Comparison of ENCODE assay signal across 1 cellular context in the genomic region with DNA sequence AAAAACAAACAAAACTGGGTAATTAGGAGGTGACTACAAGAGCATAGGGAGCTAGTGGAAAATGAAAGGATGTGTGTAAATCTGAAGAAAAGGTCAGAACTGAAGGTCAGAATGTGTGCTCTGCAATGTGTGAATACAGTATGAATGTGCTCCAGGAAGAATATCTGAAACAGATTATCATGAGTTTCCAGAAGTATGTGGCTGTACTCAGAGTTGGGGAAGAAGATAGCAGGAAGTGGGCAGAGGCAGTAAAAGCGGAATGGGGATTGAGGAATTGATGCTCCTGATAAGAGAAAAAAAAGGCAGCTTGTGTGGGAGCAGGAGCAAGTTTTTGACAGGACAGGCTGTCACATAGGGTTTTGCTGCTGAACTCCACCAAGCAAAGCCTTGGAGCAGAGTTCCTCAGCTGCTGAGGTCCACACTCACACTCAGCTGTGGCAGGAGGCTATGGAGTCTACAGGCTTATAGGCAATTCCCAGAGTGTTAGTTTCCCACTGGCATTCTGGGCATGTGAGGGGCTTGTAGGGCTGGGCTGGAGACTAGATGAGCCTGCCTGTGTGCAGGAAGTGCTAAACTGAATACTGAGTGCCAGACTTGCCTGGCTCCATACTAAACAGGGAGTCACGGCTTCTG.
TF ChIP-seq lines count a peak whose summit lies in the region.

No MANE protein-coding gene starts in this region.

TF ChIP-seq in K562, 482 proteins besides CTCF, POLR2A, EP300 and RAD21 (continued from another document and continues in another):
- TF ChIP-seq, protein P1, sequence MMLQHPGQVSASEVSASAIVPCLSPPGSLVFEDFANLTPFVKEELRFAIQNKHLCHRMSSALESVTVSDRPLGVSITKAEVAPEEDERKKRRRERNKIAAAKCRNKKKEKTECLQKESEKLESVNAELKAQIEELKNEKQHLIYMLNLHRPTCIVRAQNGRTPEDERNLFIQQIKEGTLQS (IDR thresholded peaks at IDR 0.05) = no peak
- TF ChIP-seq, protein P1 (CRISPR knock-in tag; conservative IDR thresholded peaks at IDR 0.05) = no peak
- TF ChIP-seq ELF1 (tag; IDR thresholded peaks at IDR 0.05) (no peak), ZNF551 (CRISPR knock-in tag; IDR thresholded peaks at IDR 0.05) (no peak), SOX6 (IDR thresholded peaks at IDR 0.05) (peak; percentile 26; the same call in 1 of the 2 replicates), TAL1 (IDR thresholded peaks at IDR 0.05) (peak; percentile 43; the same call in 1 of the 2 replicates), ZKSCAN1 (IDR thresholded peaks at IDR 0.05; ENCODE audit: low read depth, low read length) (no peak), GABPA (tag; conservative IDR thresholded peaks at IDR 0.05; ENCODE audit: low read depth) (peak; percentile 40), ZFP30 (CRISPR knock-in tag; IDR thresholded peaks at IDR 0.05; ENCODE audit: borderline replicate concordance) (no peak), MYNN (IDR thresholded peaks at IDR 0.05) (peak; percentile 28; the same call in 1 of the 2 replicates), MYNN (CRISPR knock-in tag; IDR thresholded peaks at IDR 0.05) (no peak), ZNF764 (CRISPR knock-in tag; IDR thresholded peaks at IDR 0.05; ENCODE audit: low read depth) (0 out of 2 replicates have a peak, but pooled peaks have one; percentile 23), TBL1XR1 (IDR thresholded peaks at IDR 0.05; ENCODE audit: low read length in 2 of 2) (no peak), ZNF133 (CRISPR knock-in tag; IDR thresholded peaks at IDR 0.05) (no peak), ZNF347 (CRISPR knock-in tag; IDR thresholded peaks at IDR 0.05; ENCODE audit: low read depth) (no peak), POLR2H (tag; IDR thresholded peaks at IDR 0.05; ENCODE audit: low read depth) (peak; percentile 41; the same call in 1 of the 2 replicates), POLR2AphosphoS5 (IDR thresholded peaks at IDR 0.05; ENCODE audit: control insufficient read depth, insufficient read depth, low read depth, low read length) (no peak), KLF1 (tag; IDR thresholded peaks at IDR 0.05) (no peak), DIDO1 (tag; IDR thresholded peaks at IDR 0.05; ENCODE audit: low read depth) (0 out of 2 replicates have a peak, but pooled peaks have one; percentile 12), ZNF24 (IDR thresholded peaks at IDR 0.05) (no peak), IFI16 (CRISPR knock-in tag; IDR thresholded peaks at IDR 0.05) (no peak), SMARCC2 (IDR thresholded peaks at IDR 0.05; ENCODE audit: low read depth) (no peak), TCF3 (CRISPR knock-in tag; IDR thresholded peaks at IDR 0.05) (peak; percentile 53), RCOR1 (IDR thresholded peaks at IDR 0.05; ENCODE audit: borderline replicate concordance in 1 of 2, low read depth in 2 of 2, low read length in 2 of 2) (peak in 1 of 2 experiments; percentile 85; a peak in 1 of 4 replicates), LEF1 (IDR thresholded peaks at IDR 0.05) (no peak), ESRRA (IDR thresholded peaks at IDR 0.05; ENCODE audit: borderline replicate concordance, low read depth) (peak; percentile 90)
- TF ChIP-seq, protein P2, sequence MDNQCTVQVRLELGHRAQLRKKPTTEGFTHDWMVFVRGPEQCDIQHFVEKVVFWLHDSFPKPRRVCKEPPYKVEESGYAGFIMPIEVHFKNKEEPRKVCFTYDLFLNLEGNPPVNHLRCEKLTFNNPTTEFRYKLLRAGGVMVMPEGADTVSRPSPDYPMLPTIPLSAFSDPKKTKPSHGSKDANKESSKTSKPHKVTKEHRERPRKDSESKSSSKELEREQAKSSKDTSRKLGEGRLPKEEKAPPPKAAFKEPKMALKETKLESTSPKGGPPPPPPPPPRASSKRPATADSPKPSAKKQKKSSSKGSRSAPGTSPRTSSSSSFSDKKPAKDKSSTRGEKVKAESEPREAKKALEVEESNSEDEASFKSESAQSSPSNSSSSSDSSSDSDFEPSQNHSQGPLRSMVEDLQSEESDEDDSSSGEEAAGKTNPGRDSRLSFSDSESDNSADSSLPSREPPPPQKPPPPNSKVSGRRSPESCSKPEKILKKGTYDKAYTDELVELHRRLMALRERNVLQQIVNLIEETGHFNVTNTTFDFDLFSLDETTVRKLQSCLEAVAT (IDR thresholded peaks at IDR 0.05) = no peak
- TF ChIP-seq, protein P3, sequence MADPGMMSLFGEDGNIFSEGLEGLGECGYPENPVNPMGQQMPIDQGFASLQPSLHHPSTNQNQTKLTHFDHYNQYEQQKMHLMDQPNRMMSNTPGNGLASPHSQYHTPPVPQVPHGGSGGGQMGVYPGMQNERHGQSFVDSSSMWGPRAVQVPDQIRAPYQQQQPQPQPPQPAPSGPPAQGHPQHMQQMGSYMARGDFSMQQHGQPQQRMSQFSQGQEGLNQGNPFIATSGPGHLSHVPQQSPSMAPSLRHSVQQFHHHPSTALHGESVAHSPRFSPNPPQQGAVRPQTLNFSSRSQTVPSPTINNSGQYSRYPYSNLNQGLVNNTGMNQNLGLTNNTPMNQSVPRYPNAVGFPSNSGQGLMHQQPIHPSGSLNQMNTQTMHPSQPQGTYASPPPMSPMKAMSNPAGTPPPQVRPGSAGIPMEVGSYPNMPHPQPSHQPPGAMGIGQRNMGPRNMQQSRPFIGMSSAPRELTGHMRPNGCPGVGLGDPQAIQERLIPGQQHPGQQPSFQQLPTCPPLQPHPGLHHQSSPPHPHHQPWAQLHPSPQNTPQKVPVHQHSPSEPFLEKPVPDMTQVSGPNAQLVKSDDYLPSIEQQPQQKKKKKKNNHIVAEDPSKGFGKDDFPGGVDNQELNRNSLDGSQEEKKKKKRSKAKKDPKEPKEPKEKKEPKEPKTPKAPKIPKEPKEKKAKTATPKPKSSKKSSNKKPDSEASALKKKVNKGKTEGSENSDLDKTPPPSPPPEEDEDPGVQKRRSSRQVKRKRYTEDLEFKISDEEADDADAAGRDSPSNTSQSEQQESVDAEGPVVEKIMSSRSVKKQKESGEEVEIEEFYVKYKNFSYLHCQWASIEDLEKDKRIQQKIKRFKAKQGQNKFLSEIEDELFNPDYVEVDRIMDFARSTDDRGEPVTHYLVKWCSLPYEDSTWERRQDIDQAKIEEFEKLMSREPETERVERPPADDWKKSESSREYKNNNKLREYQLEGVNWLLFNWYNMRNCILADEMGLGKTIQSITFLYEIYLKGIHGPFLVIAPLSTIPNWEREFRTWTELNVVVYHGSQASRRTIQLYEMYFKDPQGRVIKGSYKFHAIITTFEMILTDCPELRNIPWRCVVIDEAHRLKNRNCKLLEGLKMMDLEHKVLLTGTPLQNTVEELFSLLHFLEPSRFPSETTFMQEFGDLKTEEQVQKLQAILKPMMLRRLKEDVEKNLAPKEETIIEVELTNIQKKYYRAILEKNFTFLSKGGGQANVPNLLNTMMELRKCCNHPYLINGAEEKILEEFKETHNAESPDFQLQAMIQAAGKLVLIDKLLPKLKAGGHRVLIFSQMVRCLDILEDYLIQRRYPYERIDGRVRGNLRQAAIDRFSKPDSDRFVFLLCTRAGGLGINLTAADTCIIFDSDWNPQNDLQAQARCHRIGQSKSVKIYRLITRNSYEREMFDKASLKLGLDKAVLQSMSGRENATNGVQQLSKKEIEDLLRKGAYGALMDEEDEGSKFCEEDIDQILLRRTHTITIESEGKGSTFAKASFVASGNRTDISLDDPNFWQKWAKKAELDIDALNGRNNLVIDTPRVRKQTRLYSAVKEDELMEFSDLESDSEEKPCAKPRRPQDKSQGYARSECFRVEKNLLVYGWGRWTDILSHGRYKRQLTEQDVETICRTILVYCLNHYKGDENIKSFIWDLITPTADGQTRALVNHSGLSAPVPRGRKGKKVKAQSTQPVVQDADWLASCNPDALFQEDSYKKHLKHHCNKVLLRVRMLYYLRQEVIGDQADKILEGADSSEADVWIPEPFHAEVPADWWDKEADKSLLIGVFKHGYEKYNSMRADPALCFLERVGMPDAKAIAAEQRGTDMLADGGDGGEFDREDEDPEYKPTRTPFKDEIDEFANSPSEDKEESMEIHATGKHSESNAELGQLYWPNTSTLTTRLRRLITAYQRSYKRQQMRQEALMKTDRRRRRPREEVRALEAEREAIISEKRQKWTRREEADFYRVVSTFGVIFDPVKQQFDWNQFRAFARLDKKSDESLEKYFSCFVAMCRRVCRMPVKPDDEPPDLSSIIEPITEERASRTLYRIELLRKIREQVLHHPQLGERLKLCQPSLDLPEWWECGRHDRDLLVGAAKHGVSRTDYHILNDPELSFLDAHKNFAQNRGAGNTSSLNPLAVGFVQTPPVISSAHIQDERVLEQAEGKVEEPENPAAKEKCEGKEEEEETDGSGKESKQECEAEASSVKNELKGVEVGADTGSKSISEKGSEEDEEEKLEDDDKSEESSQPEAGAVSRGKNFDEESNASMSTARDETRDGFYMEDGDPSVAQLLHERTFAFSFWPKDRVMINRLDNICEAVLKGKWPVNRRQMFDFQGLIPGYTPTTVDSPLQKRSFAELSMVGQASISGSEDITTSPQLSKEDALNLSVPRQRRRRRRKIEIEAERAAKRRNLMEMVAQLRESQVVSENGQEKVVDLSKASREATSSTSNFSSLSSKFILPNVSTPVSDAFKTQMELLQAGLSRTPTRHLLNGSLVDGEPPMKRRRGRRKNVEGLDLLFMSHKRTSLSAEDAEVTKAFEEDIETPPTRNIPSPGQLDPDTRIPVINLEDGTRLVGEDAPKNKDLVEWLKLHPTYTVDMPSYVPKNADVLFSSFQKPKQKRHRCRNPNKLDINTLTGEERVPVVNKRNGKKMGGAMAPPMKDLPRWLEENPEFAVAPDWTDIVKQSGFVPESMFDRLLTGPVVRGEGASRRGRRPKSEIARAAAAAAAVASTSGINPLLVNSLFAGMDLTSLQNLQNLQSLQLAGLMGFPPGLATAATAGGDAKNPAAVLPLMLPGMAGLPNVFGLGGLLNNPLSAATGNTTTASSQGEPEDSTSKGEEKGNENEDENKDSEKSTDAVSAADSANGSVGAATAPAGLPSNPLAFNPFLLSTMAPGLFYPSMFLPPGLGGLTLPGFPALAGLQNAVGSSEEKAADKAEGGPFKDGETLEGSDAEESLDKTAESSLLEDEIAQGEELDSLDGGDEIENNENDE (IDR thresholded peaks at IDR 0.05; ENCODE audit: low read depth, low read length) = no peak
- TF ChIP-seq, protein P4, sequence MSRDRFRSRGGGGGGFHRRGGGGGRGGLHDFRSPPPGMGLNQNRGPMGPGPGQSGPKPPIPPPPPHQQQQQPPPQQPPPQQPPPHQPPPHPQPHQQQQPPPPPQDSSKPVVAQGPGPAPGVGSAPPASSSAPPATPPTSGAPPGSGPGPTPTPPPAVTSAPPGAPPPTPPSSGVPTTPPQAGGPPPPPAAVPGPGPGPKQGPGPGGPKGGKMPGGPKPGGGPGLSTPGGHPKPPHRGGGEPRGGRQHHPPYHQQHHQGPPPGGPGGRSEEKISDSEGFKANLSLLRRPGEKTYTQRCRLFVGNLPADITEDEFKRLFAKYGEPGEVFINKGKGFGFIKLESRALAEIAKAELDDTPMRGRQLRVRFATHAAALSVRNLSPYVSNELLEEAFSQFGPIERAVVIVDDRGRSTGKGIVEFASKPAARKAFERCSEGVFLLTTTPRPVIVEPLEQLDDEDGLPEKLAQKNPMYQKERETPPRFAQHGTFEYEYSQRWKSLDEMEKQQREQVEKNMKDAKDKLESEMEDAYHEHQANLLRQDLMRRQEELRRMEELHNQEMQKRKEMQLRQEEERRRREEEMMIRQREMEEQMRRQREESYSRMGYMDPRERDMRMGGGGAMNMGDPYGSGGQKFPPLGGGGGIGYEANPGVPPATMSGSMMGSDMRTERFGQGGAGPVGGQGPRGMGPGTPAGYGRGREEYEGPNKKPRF (IDR thresholded peaks at IDR 0.05; ENCODE audit: low read depth, low read length) = no peak
- TF ChIP-seq, protein P5, sequence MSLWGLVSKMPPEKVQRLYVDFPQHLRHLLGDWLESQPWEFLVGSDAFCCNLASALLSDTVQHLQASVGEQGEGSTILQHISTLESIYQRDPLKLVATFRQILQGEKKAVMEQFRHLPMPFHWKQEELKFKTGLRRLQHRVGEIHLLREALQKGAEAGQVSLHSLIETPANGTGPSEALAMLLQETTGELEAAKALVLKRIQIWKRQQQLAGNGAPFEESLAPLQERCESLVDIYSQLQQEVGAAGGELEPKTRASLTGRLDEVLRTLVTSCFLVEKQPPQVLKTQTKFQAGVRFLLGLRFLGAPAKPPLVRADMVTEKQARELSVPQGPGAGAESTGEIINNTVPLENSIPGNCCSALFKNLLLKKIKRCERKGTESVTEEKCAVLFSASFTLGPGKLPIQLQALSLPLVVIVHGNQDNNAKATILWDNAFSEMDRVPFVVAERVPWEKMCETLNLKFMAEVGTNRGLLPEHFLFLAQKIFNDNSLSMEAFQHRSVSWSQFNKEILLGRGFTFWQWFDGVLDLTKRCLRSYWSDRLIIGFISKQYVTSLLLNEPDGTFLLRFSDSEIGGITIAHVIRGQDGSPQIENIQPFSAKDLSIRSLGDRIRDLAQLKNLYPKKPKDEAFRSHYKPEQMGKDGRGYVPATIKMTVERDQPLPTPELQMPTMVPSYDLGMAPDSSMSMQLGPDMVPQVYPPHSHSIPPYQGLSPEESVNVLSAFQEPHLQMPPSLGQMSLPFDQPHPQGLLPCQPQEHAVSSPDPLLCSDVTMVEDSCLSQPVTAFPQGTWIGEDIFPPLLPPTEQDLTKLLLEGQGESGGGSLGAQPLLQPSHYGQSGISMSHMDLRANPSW (CRISPR knock-in tag; IDR thresholded peaks at IDR 0.05) = no peak
- TF ChIP-seq, protein P6, sequence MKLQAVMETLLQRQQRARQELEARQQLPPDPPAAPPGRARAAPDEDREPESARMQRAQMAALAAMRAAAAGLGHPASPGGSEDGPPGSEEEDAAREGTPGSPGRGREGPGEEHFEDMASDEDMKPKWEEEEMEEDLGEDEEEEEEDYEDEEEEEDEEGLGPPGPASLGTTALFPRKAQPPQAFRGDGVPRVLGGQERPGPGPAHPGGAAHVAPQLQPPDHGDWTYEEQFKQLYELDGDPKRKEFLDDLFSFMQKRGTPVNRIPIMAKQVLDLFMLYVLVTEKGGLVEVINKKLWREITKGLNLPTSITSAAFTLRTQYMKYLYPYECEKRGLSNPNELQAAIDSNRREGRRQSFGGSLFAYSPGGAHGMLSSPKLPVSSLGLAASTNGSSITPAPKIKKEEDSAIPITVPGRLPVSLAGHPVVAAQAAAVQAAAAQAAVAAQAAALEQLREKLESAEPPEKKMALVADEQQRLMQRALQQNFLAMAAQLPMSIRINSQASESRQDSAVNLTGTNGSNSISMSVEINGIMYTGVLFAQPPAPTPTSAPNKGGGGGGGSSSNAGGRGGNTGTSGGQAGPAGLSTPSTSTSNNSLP (IDR thresholded peaks at IDR 0.05; ENCODE audit: borderline replicate concordance, low read depth, low read length) = no peak
- TF ChIP-seq, protein P7, sequence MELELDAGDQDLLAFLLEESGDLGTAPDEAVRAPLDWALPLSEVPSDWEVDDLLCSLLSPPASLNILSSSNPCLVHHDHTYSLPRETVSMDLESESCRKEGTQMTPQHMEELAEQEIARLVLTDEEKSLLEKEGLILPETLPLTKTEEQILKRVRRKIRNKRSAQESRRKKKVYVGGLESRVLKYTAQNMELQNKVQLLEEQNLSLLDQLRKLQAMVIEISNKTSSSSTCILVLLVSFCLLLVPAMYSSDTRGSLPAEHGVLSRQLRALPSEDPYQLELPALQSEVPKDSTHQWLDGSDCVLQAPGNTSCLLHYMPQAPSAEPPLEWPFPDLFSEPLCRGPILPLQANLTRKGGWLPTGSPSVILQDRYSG (tag; conservative IDR thresholded peaks at IDR 0.05; ENCODE audit: low read depth) = no peak
